ENCODE assay signal across 1 cellular context in genomic region chr1:198902616-198903140, GRCh38.
TF ChIP-seq lines count a peak whose summit lies in the region.

No MANE protein-coding gene starts in this region.

TF ChIP-seq in HepG2, 621 proteins besides CTCF, POLR2A, EP300 and RAD21 (continued from another document):
- TF ChIP-seq ZNF414 (CRISPR knock-in tag; IDR thresholded peaks at IDR 0.05) (no peak), THAP11 (CRISPR knock-in tag; IDR thresholded peaks at IDR 0.05) (no peak), ZNF605 (CRISPR knock-in tag; IDR thresholded peaks at IDR 0.05) (no peak), FOXA3 (CRISPR knock-in tag; IDR thresholded peaks at IDR 0.05) (no peak)
